39 cellular contexts compared by ENCODE assay signal in the genomic region with DNA sequence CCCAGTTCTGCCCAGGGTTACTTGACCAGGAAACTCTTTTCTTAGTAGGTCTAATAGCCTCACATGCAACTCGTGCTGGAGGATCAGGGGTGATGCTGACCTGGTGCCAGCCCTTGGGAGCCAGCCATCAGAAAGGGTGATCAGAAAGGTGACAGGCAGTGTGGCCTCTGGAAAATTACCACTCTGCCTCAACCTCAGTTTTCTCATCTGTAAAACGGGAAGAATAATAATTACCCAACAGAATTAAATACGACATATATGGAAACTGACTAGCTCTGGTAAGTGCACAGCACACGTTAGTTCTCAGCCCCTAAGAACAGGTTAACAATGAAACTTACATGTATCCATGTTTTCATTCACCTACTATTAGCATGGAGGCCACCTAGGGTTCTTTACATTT.
"Had no signal": no experiment of that assay in that cellular context is flagged by ENCODE, and none has a peak within 500 bp of the region (broad histone marks: within the 10 kb centered on the region; RNA-seq: fewer than 3 reads in every experiment).

No MANE protein-coding gene starts in this region.

- H3K27ac Mint-ChIP-seq: activated naive CD4-positive, alpha-beta T cell treated with anti-CD3 and anti-CD28 coated beads for 36 hours; activated naive CD4-positive, alpha-beta T cell treated with anti-CD3 and anti-CD28 coated beads, Interleukin-2, amount 10 ng/mL, durations not matched to agents 7 days and 5 days; activated naive CD4-positive, alpha-beta T cell treated with anti-CD3 and anti-CD28 coated beads, Interleukin-2, amount 50 U/mL, for 24 hours; activated naive CD8-positive, alpha-beta T cell; activated naive CD8-positive, alpha-beta T cell treated with anti-CD3 and anti-CD28 coated beads for 36 hours; activated naive CD8-positive, alpha-beta T cell treated with anti-CD3 and anti-CD28 coated beads, Interleukin-2, amount 10 ng/mL, durations not matched to agents 7 days and 5 days; activated naive CD8-positive, alpha-beta T cell treated with anti-CD3 and anti-CD28 coated beads, Interleukin-2, amount 50 U/mL, for 24 hours; activated T-cell treated with anti-CD3 and anti-CD28 coated beads, Interleukin-2, amount 50 U/mL, for 24 hours; activated T-cell treated with anti-CD3 and anti-CD28 coated beads, Interleukin-2, amount 50 U/mL, for 72 hours; activated T-helper 17 cell treated with anti-CD3 and anti-CD28 coated beads, Interleukin-2, amount 50 U/mL, for 72 hours; activated T-helper 2 cell treated with anti-CD3 and anti-CD28 coated beads, Interferon-gamma antibody, Interleukin-2, Interleukin-4, amounts not matched to agents 10 μg/mL and 5 μg/mL and 100 μg/mL, durations not matched to agents 14 hours and 24 hours and 36 hours; brain had no signal

- H3K4me1 ChIP-seq: adrenal gland, ascending aorta, body of pancreas, breast epithelium had no signal

- H3K36me3 ChIP-seq: adrenal gland, ascending aorta, brain microvascular endothelial cell, breast epithelium, cardiac muscle cell had no signal

- H3K9me3 Mint-ChIP-seq: activated naive CD4-positive, alpha-beta T cell treated with anti-CD3 and anti-CD28 coated beads for 36 hours; activated naive CD4-positive, alpha-beta T cell treated with anti-CD3 and anti-CD28 coated beads, Interleukin-2, amount 50 U/mL, for 24 hours; activated naive CD8-positive, alpha-beta T cell treated with anti-CD3 and anti-CD28 coated beads for 36 hours; activated T-cell treated with anti-CD3 and anti-CD28 coated beads, Interleukin-2, amount 50 U/mL, for 24 hours; activated T-helper 2 cell treated with anti-CD3 and anti-CD28 coated beads, Interferon-gamma antibody, Interleukin-2, Interleukin-4, amounts not matched to agents 10 μg/mL and 5 μg/mL and 100 μg/mL, durations not matched to agents 14 hours and 24 hours and 36 hours had no signal

- FAIRE-seq: astrocyte, bronchial epithelial cell had no signal

- H3K4me1 Mint-ChIP-seq: activated naive CD4-positive, alpha-beta T cell treated with anti-CD3 and anti-CD28 coated beads, Interleukin-2, amount 10 ng/mL, durations not matched to agents 7 days and 5 days; activated naive CD4-positive, alpha-beta T cell treated with anti-CD3 and anti-CD28 coated beads, Interleukin-2, amount 50 U/mL, for 24 hours; activated naive CD8-positive, alpha-beta T cell treated with anti-CD3 and anti-CD28 coated beads for 36 hours; activated naive CD8-positive, alpha-beta T cell treated with anti-CD3 and anti-CD28 coated beads, Interleukin-2, amount 10 ng/mL, durations not matched to agents 7 days and 5 days; activated naive CD8-positive, alpha-beta T cell treated with anti-CD3 and anti-CD28 coated beads, Interleukin-2, amount 50 U/mL, for 24 hours; activated T-helper 17 cell treated with anti-CD3 and anti-CD28 coated beads, Interleukin-2, amount 50 U/mL, for 72 hours; brain; central memory CD8-positive, alpha-beta T cell had no signal

- H3K27ac ChIP-seq: adrenal gland, ascending aorta, body of pancreas, brain microvascular endothelial cell, breast epithelium, cardiac muscle cell had no signal

- H3K4me3 Mint-ChIP-seq: activated naive CD4-positive, alpha-beta T cell treated with anti-CD3 and anti-CD28 coated beads for 36 hours; activated naive CD4-positive, alpha-beta T cell treated with anti-CD3 and anti-CD28 coated beads, Interleukin-2, amount 10 ng/mL, durations not matched to agents 7 days and 5 days; activated naive CD4-positive, alpha-beta T cell treated with anti-CD3 and anti-CD28 coated beads, Interleukin-2, amount 50 U/mL, for 24 hours; activated naive CD8-positive, alpha-beta T cell; activated naive CD8-positive, alpha-beta T cell treated with anti-CD3 and anti-CD28 coated beads for 36 hours; activated naive CD8-positive, alpha-beta T cell treated with anti-CD3 and anti-CD28 coated beads, Interleukin-2, amount 10 ng/mL, durations not matched to agents 7 days and 5 days; activated naive CD8-positive, alpha-beta T cell treated with anti-CD3 and anti-CD28 coated beads, Interleukin-2, amount 50 U/mL, for 24 hours; activated T-cell treated with anti-CD3 and anti-CD28 coated beads, Interleukin-2, amount 50 U/mL, for 24 hours; activated T-cell treated with anti-CD3 and anti-CD28 coated beads, Interleukin-2, amount 50 U/mL, for 4 hours; activated T-cell treated with anti-CD3 and anti-CD28 coated beads, Interleukin-2, amount 50 U/mL, for 72 hours; activated T-helper 17 cell treated with anti-CD3 and anti-CD28 coated beads, Interleukin-2, amount 50 U/mL, for 72 hours; brain; central memory CD8-positive, alpha-beta T cell had no signal

- DNase-seq: activated effector memory CD4-positive, alpha-beta T cell treated with anti-CD3 and anti-CD28 coated beads, Interleukin-2, amount 50 U/mL, for 16 hours; activated effector memory CD4-positive, alpha-beta T cell treated with Interleukin-2 at 50 U/mL for 16 hours; activated gamma-delta T cell; activated gamma-delta T cell treated with Interleukin-2 at 50 U/mL for 16 hours; activated naive CD4-positive, alpha-beta T cell; activated naive CD4-positive, alpha-beta T cell treated with anti-CD3 and anti-CD28 coated beads for 36 hours; activated naive CD4-positive, alpha-beta T cell treated with anti-CD3 and anti-CD28 coated beads, Interleukin-2, amount 10 ng/mL, durations not matched to agents 7 days and 5 days; activated naive CD4-positive, alpha-beta T cell treated with anti-CD3 and anti-CD28 coated beads, Interleukin-2, amount 50 U/mL, for 16 hours; activated naive CD4-positive, alpha-beta T cell treated with Interleukin-2 at 50 U/mL for 16 hours; activated naive CD8-positive, alpha-beta T cell treated with anti-CD3 and anti-CD28 coated beads for 36 hours; activated naive CD8-positive, alpha-beta T cell treated with anti-CD3 and anti-CD28 coated beads, Interleukin-2, amount 10 ng/mL, durations not matched to agents 7 days and 5 days; activated naive CD8-positive, alpha-beta T cell treated with anti-CD3 and anti-CD28 coated beads, Interleukin-2, amount 50 U/mL, for 24 hours; activated T-cell treated with anti-CD3 and anti-CD28 coated beads, Interleukin-2, amount 50 U/mL, for 1 hour; activated T-cell treated with anti-CD3 and anti-CD28 coated beads, Interleukin-2, amount 50 U/mL, for 24 hours; activated T-cell treated with anti-CD3 and anti-CD28 coated beads, Interleukin-2, amount 50 U/mL, for 4 hours; activated T-cell treated with anti-CD3 and anti-CD28 coated beads, Interleukin-2, amount 50 U/mL, for 48 hours; activated T-cell treated with anti-CD3 and anti-CD28 coated beads, Interleukin-2, amount 50 U/mL, for 72 hours; adrenal gland; amniotic stem cell; amygdala; anterior cingulate cortex; aorta; body of pancreas; brain microvascular endothelial cell; caudate nucleus; central memory CD4-positive, alpha-beta T cell; cerebellar nuclear complex had no signal

- H3K27me3 ChIP-seq: adrenal gland, ascending aorta, body of pancreas, brain microvascular endothelial cell, breast epithelium, cardiac muscle cell had no signal

- H3K27me3 Mint-ChIP-seq: activated naive CD4-positive, alpha-beta T cell treated with anti-CD3 and anti-CD28 coated beads, Interleukin-2, amount 10 ng/mL, durations not matched to agents 7 days and 5 days; activated naive CD8-positive, alpha-beta T cell treated with anti-CD3 and anti-CD28 coated beads, Interleukin-2, amount 10 ng/mL, durations not matched to agents 7 days and 5 days; central memory CD8-positive, alpha-beta T cell had no signal

- H3K9me3 ChIP-seq: adrenal gland, ascending aorta, body of pancreas, breast epithelium had no signal

- H3K4me3 ChIP-seq: adrenal gland, ascending aorta, body of pancreas, breast epithelium, cardiac muscle cell had no signal

- H3K36me3 Mint-ChIP-seq: activated naive CD4-positive, alpha-beta T cell treated with anti-CD3 and anti-CD28 coated beads, Interleukin-2, amount 10 ng/mL, durations not matched to agents 7 days and 5 days; activated naive CD4-positive, alpha-beta T cell treated with anti-CD3 and anti-CD28 coated beads, Interleukin-2, amount 50 U/mL, for 24 hours; activated naive CD8-positive, alpha-beta T cell; activated naive CD8-positive, alpha-beta T cell treated with anti-CD3 and anti-CD28 coated beads for 36 hours; activated naive CD8-positive, alpha-beta T cell treated with anti-CD3 and anti-CD28 coated beads, Interleukin-2, amount 10 ng/mL, durations not matched to agents 7 days and 5 days; brain had no signal

- ATAC-seq: activated naive CD4-positive, alpha-beta T cell treated with anti-CD3 and anti-CD28 coated beads, Interleukin-2, amount 50 U/mL, for 72 hours; activated naive CD8-positive, alpha-beta T cell treated with anti-CD3 and anti-CD28 coated beads, Interleukin-2, amount 50 U/mL, for 24 hours; activated T-cell treated with anti-CD3 and anti-CD28 coated beads, Interleukin-2, amount 50 U/mL, for 4 hours; activated T-cell treated with anti-CD3 and anti-CD28 coated beads, Interleukin-2, amount 50 U/mL, for 72 hours; activated T-helper 17 cell treated with anti-CD3 and anti-CD28 coated beads, Interleukin-2, amount 50 U/mL, for 72 hours; body of pancreas had no signal
